Comparison of ENCODE assay signal across 28 cellular contexts in genomic region chr5:53815471-53815870, GRCh38.
"Had no signal": no experiment of that assay in that cellular context is flagged by ENCODE, and none has a peak within 500 bp of the region (broad histone marks: within the 10 kb centered on the region; RNA-seq: fewer than 3 reads in every experiment).

No MANE protein-coding gene starts in this region.

- H3K9ac ChIP-seq: neural progenitor cell, parathyroid adenoma had no signal

- DNase-seq: colonic mucosa; effector CD8-positive, alpha-beta T cell; foreskin melanocyte; glutamatergic neuron; heart right ventricle; hippocampal formation; kidney; mesenchymal stem cell; midbrain; naive thymus-derived CD4-positive, alpha-beta T cell; right cardiac atrium; sigmoid colon; stimulated activated CD4-positive, alpha-beta T cell treated with anti-CD3 and anti-CD28 coated beads, Interleukin-4, amount 100 ng/mL, for 4 hours; stimulated activated naive CD8-positive, alpha-beta T cell treated with anti-CD3 and anti-CD28 coated beads, Interleukin-15, Interleukin-2, amounts not matched to agents 100 U/mL and 50 U/mL, for 24 hours; substantia nigra; testis; tibial artery had no signal

- H3K4me1 ChIP-seq: colonic mucosa, esophagus muscularis mucosa, heart right ventricle, neural progenitor cell, parathyroid adenoma, prostate gland, sigmoid colon, testis, tibial artery had no signal

- H3K4me3 Mint-ChIP-seq: dendritic cell treated with granulocyte-macrophage colony-stimulating factor and Interleukin-4, amounts not matched to agents 40 ng/mL and 50 ng/mL, for 4 days; naive thymus-derived CD4-positive, alpha-beta T cell; nephron; neural progenitor cell; stimulated activated memory B cell treated with anti-CD40 and anti-IgM and Interleukin-4, amounts not matched to agents 10 μg/mL and 1 μg/mL and 100 μg/mL, for 72 hours; type B pancreatic cell had no signal

- H3K27ac Mint-ChIP-seq: dendritic cell treated with granulocyte-macrophage colony-stimulating factor and Interleukin-4, amounts not matched to agents 40 ng/mL and 50 ng/mL, for 4 days; naive thymus-derived CD4-positive, alpha-beta T cell; neural progenitor cell; stimulated activated memory B cell treated with anti-CD40 and anti-IgM and Interleukin-4, amounts not matched to agents 10 μg/mL and 1 μg/mL and 100 μg/mL, for 72 hours; type B pancreatic cell had no signal

- H3K9me3 Mint-ChIP-seq: nephron; neural progenitor cell; stimulated activated memory B cell treated with anti-CD40 and anti-IgM and Interleukin-4, amounts not matched to agents 10 μg/mL and 1 μg/mL and 100 μg/mL, for 72 hours; type B pancreatic cell had no signal

- FAIRE-seq: endothelial cell of umbilical vein, kidney had no signal

- H2AFZ ChIP-seq: neural progenitor cell, parathyroid adenoma had no signal

- H3K27ac ChIP-seq: colonic mucosa, esophagus muscularis mucosa, heart right ventricle, neural progenitor cell, parathyroid adenoma, prostate gland, sigmoid colon, testis, tibial artery had no signal

- H3K4me1 Mint-ChIP-seq: naive thymus-derived CD4-positive, alpha-beta T cell had no signal

- H3K4me3 ChIP-seq: colonic mucosa, esophagus muscularis mucosa, heart right ventricle, lung, neural progenitor cell, prostate gland, sigmoid colon, testis, tibial artery had no signal

- H3K27me3 Mint-ChIP-seq: dendritic cell treated with granulocyte-macrophage colony-stimulating factor and Interleukin-4, amounts not matched to agents 40 ng/mL and 50 ng/mL, for 4 days; type B pancreatic cell had no signal

- H3K9me3 ChIP-seq: colonic mucosa, esophagus muscularis mucosa, heart right ventricle, prostate gland, sigmoid colon, testis, tibial artery had no signal

- H3K4me2 ChIP-seq: neural progenitor cell had no signal

- H3K36me3 Mint-ChIP-seq: naive thymus-derived CD4-positive, alpha-beta T cell; neural progenitor cell; stimulated activated memory B cell treated with anti-CD40 and anti-IgM and Interleukin-4, amounts not matched to agents 10 μg/mL and 1 μg/mL and 100 μg/mL, for 72 hours; type B pancreatic cell had no signal

- H3K36me3 ChIP-seq: colonic mucosa, esophagus muscularis mucosa, heart right ventricle, neural progenitor cell, prostate gland, sigmoid colon, tibial artery had no signal

- H3K79me2 ChIP-seq: parathyroid adenoma had no signal

- ATAC-seq: heart right ventricle; left lobe of liver; naive thymus-derived CD4-positive, alpha-beta T cell; right cardiac atrium; stimulated activated memory B cell treated with anti-CD40 and anti-IgM and Interleukin-4, amounts not matched to agents 10 μg/mL and 1 μg/mL and 100 μg/mL, for 72 hours; stimulated activated naive CD8-positive, alpha-beta T cell treated with anti-CD3 and anti-CD28 coated beads, Interleukin-15, Interleukin-2, amounts not matched to agents 100 U/mL and 50 U/mL, for 24 hours had no signal

- H3K27me3 ChIP-seq: colonic mucosa, esophagus muscularis mucosa, neural progenitor cell, sigmoid colon, testis, tibial artery had no signal
